Comparison of ENCODE assay signal across 16 cellular contexts in the genomic region with DNA sequence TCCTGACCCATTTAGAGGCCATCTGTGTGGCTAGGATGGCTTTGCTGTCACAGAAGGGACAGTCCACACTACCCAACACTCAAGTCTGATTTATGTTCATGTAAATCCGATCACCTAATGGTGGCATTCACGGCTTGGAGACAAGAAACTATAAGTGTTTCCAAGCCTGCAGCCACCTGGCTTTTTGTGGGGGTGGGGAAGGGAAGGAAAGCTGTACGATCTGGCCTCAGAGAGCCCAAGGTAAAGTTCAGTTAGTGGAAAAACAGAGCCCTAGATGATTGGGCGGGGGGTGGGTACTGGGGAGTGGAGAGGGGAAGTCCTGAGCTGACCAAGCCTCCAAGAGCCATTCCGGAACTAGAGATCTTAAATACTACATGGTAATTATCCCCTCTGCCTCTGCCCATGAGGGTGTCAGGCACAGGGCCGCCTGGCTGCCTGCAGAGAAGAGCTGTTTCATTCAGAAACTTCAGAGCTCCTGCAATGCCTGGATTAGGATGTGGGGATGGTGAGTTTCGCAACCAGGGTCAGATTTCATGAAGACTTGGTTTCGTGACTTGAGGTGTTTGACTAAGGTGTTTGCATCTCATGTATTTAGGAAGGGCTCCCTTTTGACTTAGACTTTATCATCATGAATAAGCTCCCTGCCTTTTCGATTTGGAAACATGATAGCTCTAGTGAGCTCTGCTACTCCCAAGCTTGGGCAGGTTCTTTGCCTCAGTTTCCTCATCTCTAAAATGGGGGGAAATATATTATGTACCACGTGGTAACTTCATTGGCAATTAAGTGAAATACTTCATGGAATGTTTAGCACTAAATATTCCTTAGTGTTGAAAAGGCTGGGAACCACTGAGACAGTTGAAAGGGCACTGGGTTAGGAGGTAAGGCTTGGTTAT. TPM values are rescaled to one million over a fixed set of nuclear protein-coding genes. Genes with fewer than 3 reads are reported as not detected.
DNase-seq lines count a peak whose midpoint lies in the region; ATAC-seq, FAIRE-seq and TF ChIP-seq lines count a peak whose summit lies in the region.
"Had no signal": no experiment of that assay in that cellular context is flagged by ENCODE, and none has a peak within 500 bp of the region (broad histone marks: within the 10 kb centered on the region; RNA-seq: fewer than 3 reads in every experiment).

No MANE protein-coding gene starts in this region.

- DNase-seq in right atrium auricular region (ENCODE audit: low spot score): no peak
- DNase-seq in Right ventricle myocardium superior: no peak
- DNase-seq in amniotic epithelial cell (ENCODE audit: low read depth): peak; percentile 44
- DNase-seq in left lung: no peak
- DNase-seq in H54 (ENCODE audit: insufficient read length, low spot score): no peak
- no peak for DNase-seq in left lobe of liver (ENCODE audit: low spot score)
- DNase-seq in Kasumi-1 (lab: John Stamatoyannopoulos, UW): no peak
- DNase-seq: activated CD4-positive, alpha-beta T cell treated with anti-CD3 and anti-CD28 coated beads for 36 hours; aorta; effector memory CD4-positive, alpha-beta T cell; head of caudate nucleus; NCI-H2081; occipital lobe; stimulated activated CD4-positive, alpha-beta T cell treated with anti-CD3 and anti-CD28 coated beads, Interleukin-1b, Interleukin-23, amount 100 ng/mL, for 48 hours had no signal

- ATAC-seq in Right ventricle myocardium superior (ENCODE audit: poor library complexity): no peak
- ATAC-seq in left lung: peak; percentile 48
- ATAC-seq in left lobe of liver: no peak
- ATAC-seq in GM19452 (IDR thresholded peaks at IDR 0.05; ENCODE audit: unreplicated experiment): no peak
- ATAC-seq: activated CD4-positive, alpha-beta T cell treated with anti-CD3 and anti-CD28 coated beads for 36 hours had no signal

- H3K36me3 ChIP-seq in right atrium auricular region (peaks cover 18% of the 10 kb centered on the region), left lung (peaks cover 0 to 3% of the 10 kb centered on the region in 2 donors)

- H3K4me3 ChIP-seq in right atrium auricular region (peak overlapping the region in 1 of 2 donors; percentile 27), left lung (no peak overlapping the region)
- H3K4me3 ChIP-seq: lung had no signal

- TF ChIP-seq POLR2A in H54 (IDR thresholded peaks at IDR 0.05; ENCODE audit: low read depth, low read length): no peak

- no peak for TF ChIP-seq CTCF in right atrium auricular region (IDR thresholded peaks at IDR 0.05)
- TF ChIP-seq CTCF in left lung (IDR thresholded peaks at IDR 0.05): no peak

- peak overlapping the region; percentile 68 to 71 for H3K27ac ChIP-seq in right atrium auricular region
- H3K27ac ChIP-seq in left lung: peak overlapping the region in 1 of 2 donors; percentile 13

- H3K9me3 ChIP-seq in right atrium auricular region: no peaks in the 10 kb centered on the region
- no peaks in the 10 kb centered on the region for H3K9me3 ChIP-seq in left lung

- intact Hi-C loops in Right ventricle myocardium superior (cut with DNase I) (no loop called here), left lung (cut with DNase I) (no loop called here)

- no peak for FAIRE-seq in H54 (lab: Jason Lieb, UNC)

- H3K4me1 ChIP-seq in right atrium auricular region (peaks cover 0 to 96% of the 10 kb centered on the region in 2 donors), left lung (peaks cover 0 to 16% of the 10 kb centered on the region in 2 donors)

- H3K27me3 ChIP-seq in right atrium auricular region (no peaks in the 10 kb centered on the region), left lung (no peaks in the 10 kb centered on the region)

RNA-seq across cellular contexts. Expression of gene TIMP3, which starts 9.0 kb away (rescaled TPM):
- total RNA-seq in right atrium auricular region: 100 to 1,000 TPM; 625 to 711 TPM
- 266 TPM for total RNA-seq in Right ventricle myocardium superior
- 100 to 1,000 TPM; 277 to 308 TPM for total RNA-seq in left lung
- 26.7 TPM for total RNA-seq in left lobe of liver
- total RNA-seq: activated CD4-positive, alpha-beta T cell treated with anti-CD3 and anti-CD28 coated beads for 36 hours had no signal
